In genomic region chr4:26459756-26460530, GRCh38 we compare ENCODE assay signal across 20 cellular contexts. TPM values are rescaled to one million over a fixed set of nuclear protein-coding genes. Genes with fewer than 3 reads are reported as not detected.
DNase-seq lines count a peak whose midpoint lies in the region; ATAC-seq and TF ChIP-seq lines count a peak whose summit lies in the region.
"Had no signal": no experiment of that assay in that cellular context is flagged by ENCODE, and none has a peak within 500 bp of the region (broad histone marks: within the 10 kb centered on the region; RNA-seq: fewer than 3 reads in every experiment).

No MANE protein-coding gene starts in this region.

- no peak overlapping the region; the same call in 1 of the 2 replicates for H3K4me2 ChIP-seq in SK-N-SH

- no peaks in the 10 kb centered on the region for H3K79me2 ChIP-seq in SK-N-SH (ENCODE audit: insufficient read depth)

- no peak overlapping the region for H2AFZ ChIP-seq in SK-N-SH (ENCODE audit: low read depth)

- no peaks in the 10 kb centered on the region for H3K9me2 ChIP-seq in SK-N-SH

- H3K27me3 ChIP-seq in SK-N-SH (ENCODE audit: insufficient read depth) (no peaks in the 10 kb centered on the region), transverse colon (no peaks in the 10 kb centered on the region)
- H3K27me3 ChIP-seq: brain microvascular endothelial cell, gastrocnemius medialis, right lobe of liver, stomach had no signal

- intact Hi-C loops in transverse colon (cut with DNase I; ENCODE audit: low total_unique reads), result no loop called here

- 90% methylated on average over 13 of the region's 13 CpGs for WGBS in SK-N-SH (ENCODE audit: low lambda C conversion rate)
- WGBS in transverse colon (ENCODE audit: low coverage in 1 of 2), 2 donors, result 83 to 85% methylated on average over 2 to 13 of the region's 13 CpGs

- TF ChIP-seq CTCF in SK-N-SH (IDR thresholded peaks at IDR 0.05), result no peak
- TF ChIP-seq CTCF in fibroblast of villous mesenchyme (IDR thresholded peaks at IDR 0.05; ENCODE audit: insufficient read depth, low read depth, low read length), result no peak
- no peak for TF ChIP-seq CTCF in transverse colon (IDR thresholded peaks at IDR 0.05)

- H3K27ac ChIP-seq in SK-N-SH (ENCODE audit: low read depth in 2 of 2, low read length in 1 of 2) (no peak overlapping the region), transverse colon (peak overlapping the region in 3 of 4 donors; percentile 43 to 71 (median 67))
- H3K27ac ChIP-seq: brain microvascular endothelial cell, coronary artery, gastrocnemius medialis, right lobe of liver, RWPE1, stomach had no signal

- CTCF ChIA-PET in SK-N-SH (lab: Yijun Ruan, JAX), result interaction anchor here (0.7 to 7.8 kb wide), 12 partner anchors 8 to 548 kb away, joined by 3 to 43 read pairs (median 3); no protein-coding TSS in a partner anchor

- POLR2A ChIA-PET in SK-N-SH (lab: Yijun Ruan, JAX), result no interaction called here

- DNase-seq in EL (peak; percentile 49), SK-N-SH (no peak), fibroblast of villous mesenchyme (ENCODE audit: low read depth) (peak; percentile 40), transverse colon (no peak), ecto neural progenitor cell (ENCODE audit: low spot score) (no peak), G401 (ENCODE audit: low spot score) (no peak)
- DNase-seq: activated CD4-positive, alpha-beta memory T cell treated with anti-CD3 and anti-CD28 coated beads for 36 hours; activated naive CD4-positive, alpha-beta T cell treated with anti-CD3 and anti-CD28 coated beads, Interleukin-2, amount 50 U/mL, for 16 hours; brain microvascular endothelial cell; gastrocnemius medialis; left ventricle myocardium superior; occipital lobe; right lobe of liver; stimulated activated CD4-positive, alpha-beta T cell treated with anti-CD3 and anti-CD28 coated beads, Interleukin-1b, Interleukin-23, amount 100 ng/mL, for 48 hours; stomach had no signal

- H3K9ac ChIP-seq in SK-N-SH, result no peak overlapping the region

- TF ChIP-seq POLR2A in transverse colon (IDR thresholded peaks at IDR 0.05), result no peak

- no peaks in the 10 kb centered on the region for H4K20me1 ChIP-seq in SK-N-SH (ENCODE audit: insufficient read depth)

- no peak for TF ChIP-seq EP300 in SK-N-SH (IDR thresholded peaks at IDR 0.05; ENCODE audit: borderline replicate concordance in 1 of 2, low read depth in 1 of 2, low read length in 1 of 2)
- no peak for TF ChIP-seq EP300 in transverse colon (IDR thresholded peaks at IDR 0.05; ENCODE audit: low read depth)

- H3F3A ChIP-seq in SK-N-SH (replicated peaks; ENCODE audit: insufficient read depth), result no peaks in the 10 kb centered on the region

- in situ Hi-C loops in transverse colon (cut with MboI; ENCODE audit: low pct_ligation_motif_present in 1 of 4, low pct_unique_long_range_greater_than_20kb in 1 of 4, low sequenced_read_pairs in 3 of 4), result loop anchor here (25.0 kb wide), 1 partner anchor 552 kb away; no protein-coding TSS in a partner anchor
- in situ Hi-C loops in G401 (cut with HindIII; ENCODE audit: low sequenced_read_pairs), result loop anchor here (25.0 kb wide), 1 partner anchor 252 kb away; no protein-coding TSS in a partner anchor

- H3K4me1 ChIP-seq in SK-N-SH (ENCODE audit: control insufficient read depth in 1 of 2, insufficient read depth in 2 of 2, low read depth in 1 of 2, low read length in 1 of 2), result no peaks in the 10 kb centered on the region
- peaks cover 0 to 4% (median 0%) of the 10 kb centered on the region in 4 donors for H3K4me1 ChIP-seq in transverse colon
- H3K4me1 ChIP-seq: gastrocnemius medialis, right lobe of liver had no signal

- H3K4me3 ChIP-seq in SK-N-SH (ENCODE audit: low read depth in 2 of 2, low read length in 1 of 2), result no peak overlapping the region
- no peak overlapping the region for H3K4me3 ChIP-seq in fibroblast of villous mesenchyme (ENCODE audit: low read depth, low read length)
- H3K4me3 ChIP-seq in transverse colon, result no peak overlapping the region
- H3K4me3 ChIP-seq: coronary artery, gastrocnemius medialis, stomach had no signal

- H3K36me3 ChIP-seq in SK-N-SH (replicated peaks in 1 of 2; ENCODE audit: control insufficient read depth in 1 of 2, insufficient read depth in 2 of 2, low read length in 1 of 2), result no peaks in the 10 kb centered on the region
- H3K36me3 ChIP-seq in transverse colon, result no peaks in the 10 kb centered on the region
- H3K36me3 ChIP-seq: brain microvascular endothelial cell, gastrocnemius medialis, right lobe of liver, stomach had no signal

- TF ChIP-seq RAD21 in SK-N-SH (IDR thresholded peaks at IDR 0.05; ENCODE audit: low read length), result no peak

- H3K9me3 ChIP-seq in SK-N-SH (no peaks in the 10 kb centered on the region), transverse colon (no peaks in the 10 kb centered on the region)
- H3K9me3 ChIP-seq: gastrocnemius medialis, right lobe of liver, stomach had no signal

- ATAC-seq in GM21367 (IDR thresholded peaks at IDR 0.05; ENCODE audit: unreplicated experiment), result no peak

TF ChIP-seq in SK-N-SH, 30 proteins besides CTCF, POLR2A, EP300 and RAD21:
- TF ChIP-seq SMC3 (IDR thresholded peaks at IDR 0.05; ENCODE audit: low read depth, low read length) (no peak), TEAD4 (IDR thresholded peaks at IDR 0.05; ENCODE audit: borderline replicate concordance, insufficient read depth) (no peak), JUND (IDR thresholded peaks at IDR 0.05) (no peak), GATA2 (CRISPR knock-in tag; IDR thresholded peaks at IDR 0.05) (no peak), USF1 (IDR thresholded peaks at IDR 0.05; ENCODE audit: borderline replicate concordance, low read depth) (no peak), NFIC (IDR thresholded peaks at IDR 0.05; ENCODE audit: borderline replicate concordance) (no peak), MEF2A (IDR thresholded peaks at IDR 0.05; ENCODE audit: borderline replicate concordance, low read depth) (no peak), IRF3 (IDR thresholded peaks at IDR 0.05; ENCODE audit: low read depth, low read length) (no peak), TCF12 (IDR thresholded peaks at IDR 0.05) (peak; percentile 49), RFX5 (IDR thresholded peaks at IDR 0.05; ENCODE audit: low read length) (no peak), NRF1 (IDR thresholded peaks at IDR 0.05; ENCODE audit: low read depth, low read length) (no peak), MXI1 (IDR thresholded peaks at IDR 0.05; ENCODE audit: low read depth, low read length) (no peak), TAF1 (IDR thresholded peaks at IDR 0.05; ENCODE audit: borderline replicate concordance, low read depth, low read length) (no peak), FOXM1 (IDR thresholded peaks at IDR 0.05; ENCODE audit: low read depth) (no peak)
- TF ChIP-seq, protein P1, sequence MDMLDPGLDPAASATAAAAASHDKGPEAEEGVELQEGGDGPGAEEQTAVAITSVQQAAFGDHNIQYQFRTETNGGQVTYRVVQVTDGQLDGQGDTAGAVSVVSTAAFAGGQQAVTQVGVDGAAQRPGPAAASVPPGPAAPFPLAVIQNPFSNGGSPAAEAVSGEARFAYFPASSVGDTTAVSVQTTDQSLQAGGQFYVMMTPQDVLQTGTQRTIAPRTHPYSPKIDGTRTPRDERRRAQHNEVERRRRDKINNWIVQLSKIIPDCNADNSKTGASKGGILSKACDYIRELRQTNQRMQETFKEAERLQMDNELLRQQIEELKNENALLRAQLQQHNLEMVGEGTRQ (IDR thresholded peaks at IDR 0.05; ENCODE audit: borderline replicate concordance, low read depth, low read length), result no peak
- TF ChIP-seq, protein P2, sequence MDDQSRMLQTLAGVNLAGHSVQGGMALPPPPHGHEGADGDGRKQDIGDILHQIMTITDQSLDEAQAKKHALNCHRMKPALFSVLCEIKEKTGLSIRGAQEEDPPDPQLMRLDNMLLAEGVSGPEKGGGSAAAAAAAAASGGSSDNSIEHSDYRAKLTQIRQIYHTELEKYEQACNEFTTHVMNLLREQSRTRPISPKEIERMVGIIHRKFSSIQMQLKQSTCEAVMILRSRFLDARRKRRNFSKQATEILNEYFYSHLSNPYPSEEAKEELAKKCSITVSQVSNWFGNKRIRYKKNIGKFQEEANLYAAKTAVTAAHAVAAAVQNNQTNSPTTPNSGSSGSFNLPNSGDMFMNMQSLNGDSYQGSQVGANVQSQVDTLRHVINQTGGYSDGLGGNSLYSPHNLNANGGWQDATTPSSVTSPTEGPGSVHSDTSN (IDR thresholded peaks at IDR 0.05), result peak; percentile 24; the same call in 1 of the 2 replicates
TF ChIP-seq in SK-N-SH: peak in this region for 2.

RNA-seq across cellular contexts. Expression of gene CCKAR, which starts 30.3 kb away (rescaled TPM):
- polyA plus RNA-seq in SK-N-SH (2012; rRNA removed), result not detected in 2 replicates
- 0.01 TPM in 1 of 2 replicates, not detected in the other for polyA plus RNA-seq in SK-N-SH (2012; cell fraction: cytosol; rRNA removed)
- polyA plus RNA-seq in SK-N-SH (2012; cell fraction: nucleus; rRNA removed), result 0.02 TPM in 1 of 2 replicates, not detected in the other
- total RNA-seq in fibroblast of villous mesenchyme (0.43 TPM in 1 of 2 replicates, not detected in the other), transverse colon (under 1 TPM in 2 of 4 donors, not detected in 2; 0.27 to 0.79 TPM)
- total RNA-seq in G401 (2014; rRNA removed; shearing (Covaris generic)), result not detected in 2 replicates
- total RNA-seq: activated CD4-positive, alpha-beta memory T cell treated with anti-CD3 and anti-CD28 coated beads for 36 hours; gastrocnemius medialis; left ventricle myocardium superior; occipital lobe; right lobe of liver had no signal
- polyA plus RNA-seq: IgD-negative memory B cell, urinary bladder had no signal

Comparison
In these comparisons a context has a peak if more than half of its experiments do, and no peak if none do; other contexts are left out.
1. DNase-seq: peak in EL (single experiment) and fibroblast of villous mesenchyme (single experiment); none in SK-N-SH (single experiment), transverse colon (single experiment), ecto neural progenitor cell (single experiment) and G401 (single experiment).
2. H3K27ac ChIP-seq: peak in transverse colon (3 of 4); none in SK-N-SH (0 of 2).